9 cellular contexts compared by ENCODE assay signal in genomic region chr10:22505923-22506685, GRCh38.
DNase-seq lines count a peak whose midpoint lies in the region; ATAC-seq, FAIRE-seq and TF ChIP-seq lines count a peak whose summit lies in the region.
"Had no signal": no experiment of that assay in that cellular context is flagged by ENCODE, and none has a peak within 500 bp of the region (broad histone marks: within the 10 kb centered on the region; RNA-seq: fewer than 3 reads in every experiment).

No MANE protein-coding gene starts in this region.

- no peak for FAIRE-seq in GM19239 (lab: Jason Lieb, UNC)

- H3K27me3 Mint-ChIP-seq in Caco-2 (ENCODE audit: insufficient read depth, unreplicated experiment): peaks cover 2% of the 10 kb centered on the region

- no peaks in the 10 kb centered on the region for H4K20me1 ChIP-seq in Loucy (ENCODE audit: insufficient read depth, low read length, poor library complexity, severe bottlenecking)

- in situ Hi-C loops in GM13976 (cut with MboI; ENCODE audit: low sequenced_read_pairs, unreplicated experiment): no loop called here

- peak overlapping the region; percentile 21 for H3K9ac ChIP-seq in Loucy (ENCODE audit: low read depth, low read length, poor library complexity, severe bottlenecking)

- H3K4me3 ChIP-seq in Loucy (ENCODE audit: low read length, poor library complexity, severe bottlenecking) (peak overlapping the region; percentile 55), Caco-2 (ENCODE audit: low read depth, low read length) (no peak overlapping the region)

- H3K36me3 ChIP-seq in Loucy (ENCODE audit: insufficient read depth, low read length): no peaks in the 10 kb centered on the region
- no peaks in the 10 kb centered on the region for H3K36me3 ChIP-seq in Caco-2 (ENCODE audit: control insufficient read depth, insufficient read depth, low read length)

- no peak overlapping the region for H3K4me3 Mint-ChIP-seq in Caco-2 (ENCODE audit: unreplicated experiment)

- ATAC-seq in HG03039 (IDR thresholded peaks at IDR 0.05; ENCODE audit: unreplicated experiment): no peak

- peak; percentile 28 for DNase-seq in GM10248 (ENCODE audit: extremely low spot score)
- peak; percentile 63 for DNase-seq in activated gamma-delta T cell treated with Interleukin-2 at 50 U/mL for 16 hours
- peak; percentile 9 to 50 for DNase-seq in stimulated activated CD4-positive, alpha-beta T cell treated with anti-CD3 and anti-CD28 coated beads, Interleukin-1b, Interleukin-23, amount 100 ng/mL, for 4 hours (ENCODE audit: low read depth in 2 of 2)
- no peak for DNase-seq in GM19239 (ENCODE audit: insufficient read length, low spot score)
- no peak for DNase-seq in GM13976 (ENCODE audit: low spot score)
- DNase-seq in Caco-2: no peak
- DNase-seq: NCI-H524 treated with DMSO at 0.1 percent for 48 hours had no signal

- H3K9me3 ChIP-seq in Loucy (ENCODE audit: insufficient read depth, low read depth, low read length) (no peaks in the 10 kb centered on the region), Caco-2 (0 out of 2 replicates have a peak, but pooled peaks cover 4% of the 10 kb centered on the region)

- H3K4me2 ChIP-seq in Loucy (ENCODE audit: low read depth, low read length, poor library complexity, severe bottlenecking): peak overlapping the region; percentile 70

- CTCF ChIA-PET in GM10248 (lab: Yijun Ruan, JAX): no interaction called here
- CTCF ChIA-PET in Caco-2 (lab: Charles Lee): no interaction called here

- H3F3A ChIP-seq in Loucy (ENCODE audit: low read depth): peaks cover 2% of the 10 kb centered on the region; the same call in 1 of the 2 replicates

- intact Hi-C loops in Caco-2 (cut with micrococcal nuclease; ENCODE audit: unreplicated experiment): no loop called here

- TF ChIP-seq CTCF in GM10248 (IDR thresholded peaks at IDR 0.05; ENCODE audit: control extremely low read depth, extremely low read depth, low read depth, missing control alignments): no peak
- TF ChIP-seq CTCF in Loucy (conservative IDR thresholded peaks at IDR 0.05; ENCODE audit: low read length): peak; percentile 22; the same call in 1 of the 2 replicates
- no peak for TF ChIP-seq CTCF in GM13976 (IDR thresholded peaks at IDR 0.05; ENCODE audit: borderline replicate concordance, control extremely low read depth, extremely low read depth, insufficient read depth, missing control alignments)
- no peak for TF ChIP-seq CTCF in Caco-2 (IDR thresholded peaks at IDR 0.05; ENCODE audit: insufficient read depth in 1 of 2, low read depth in 1 of 2, low read length in 1 of 2, severe bottlenecking in 1 of 2, unreplicated experiment in 1 of 2)

- BruUV-seq in Caco-2 (replicated peaks; lab: Mats Ljungman, UMichigan): no TSS peak

- peaks cover 20% of the 10 kb centered on the region for H3K9me3 Mint-ChIP-seq in Caco-2 (ENCODE audit: unreplicated experiment)

- H3K4me1 ChIP-seq in Loucy (ENCODE audit: insufficient read depth, low read length, poor library complexity, severe bottlenecking) (peaks cover 29% of the 10 kb centered on the region), Caco-2 (no peaks in the 10 kb centered on the region; the same call in 1 of the 2 replicates)

- POLR2A ChIA-PET in GM10248 (lab: Yijun Ruan, JAX) (no interaction called here), Caco-2 (lab: Charles Lee) (no interaction called here)

- no peaks in the 10 kb centered on the region for H3K27me3 ChIP-seq in Loucy (ENCODE audit: insufficient read depth, low read length, poor library complexity, severe bottlenecking)
- no peaks in the 10 kb centered on the region for H3K27me3 ChIP-seq in Caco-2 (replicated peaks; ENCODE audit: control insufficient read depth, insufficient read depth, low read length)

- no peaks in the 10 kb centered on the region for H3K4me1 Mint-ChIP-seq in Caco-2 (ENCODE audit: low read depth, unreplicated experiment)

- no peaks in the 10 kb centered on the region for H3K79me2 ChIP-seq in Loucy (ENCODE audit: insufficient read depth, low read length)

- no peaks in the 10 kb centered on the region for H3K36me3 Mint-ChIP-seq in Caco-2 (ENCODE audit: insufficient read depth, unreplicated experiment)

- 0 out of 2 replicates have a peak overlapping the region, but pooled peaks have one; percentile 10 for H2AFZ ChIP-seq in Loucy (ENCODE audit: low read length)

- H3K9me2 ChIP-seq in Loucy (replicated peaks; ENCODE audit: low read depth, low read length): no peaks in the 10 kb centered on the region

- H3K27ac Mint-ChIP-seq in Caco-2 (ENCODE audit: unreplicated experiment): no peak overlapping the region

Comparison
In these comparisons a context has a peak if more than half of its experiments do, and no peak if none do; other contexts are left out.
1. DNase-seq: peak in GM10248 (single experiment), activated gamma-delta T cell treated with Interleukin-2 at 50 U/mL for 16 hours (single experiment) and stimulated activated CD4-positive, alpha-beta T cell treated with anti-CD3 and anti-CD28 coated beads, Interleukin-1b, Interleukin-23, amount 100 ng/mL, for 4 hours (2 of 2); none in GM19239 (single experiment), GM13976 (single experiment) and Caco-2 (0 of 2).